In genomic region chr19:5547881-5548280, GRCh38 we compare ENCODE assay signal across 9 cellular contexts. TPM values are rescaled to one million over a fixed set of nuclear protein-coding genes. Genes with fewer than 3 reads are reported as not detected.
DNase-seq lines count a peak whose midpoint lies in the region; ATAC-seq and TF ChIP-seq lines count a peak whose summit lies in the region.
"Had no signal": no experiment of that assay in that cellular context is flagged by ENCODE, and none has a peak within 500 bp of the region (broad histone marks: within the 10 kb centered on the region; RNA-seq: fewer than 3 reads in every experiment).

No MANE protein-coding gene starts in this region.

- CTCF ChIA-PET in WTC11 (lab: Charles Lee) = interaction anchor here (0.6 to 4.3 kb wide), 28 partner anchors 9 to 577 kb away, joined by 3 to 33 read pairs (median 6); partner anchors contain the start of genes CATSPERD, LONP1, RPL36 and SAFB

- H3K9me3 Mint-ChIP-seq in WTC11 = no peaks in the 10 kb centered on the region
- H3K9me3 Mint-ChIP-seq in activated T-helper 1 cell treated with anti-CD3 and anti-CD28 coated beads, Interleukin-12 subunit alpha, Interleukin-12 subunit beta, Interleukin-2, Interleukin-4 antibody, amounts not matched to agents 30 ng/mL and 10 ng/mL and 1 ng/mL, durations not matched to agents 14 hours and 24 hours and 36 hours = no peaks in the 10 kb centered on the region

- peaks cover 12% of the 10 kb centered on the region for H3K4me1 Mint-ChIP-seq in WTC11
- no peaks in the 10 kb centered on the region for H3K4me1 Mint-ChIP-seq in activated T-helper 1 cell treated with anti-CD3 and anti-CD28 coated beads, Interleukin-12 subunit alpha, Interleukin-12 subunit beta, Interleukin-2, Interleukin-4 antibody, amounts not matched to agents 30 ng/mL and 10 ng/mL and 1 ng/mL, durations not matched to agents 14 hours and 24 hours and 36 hours (ENCODE audit: low read depth)

- DNase-seq in NOMO-1 treated with DMSO at 0.1 percent for 48 hours (lab: John Stamatoyannopoulos, UW; ENCODE audit: unreplicated experiment) (peak; percentile 13), NOMO-1 treated with dmso at 0.1 percent for 144 hours (lab: John Stamatoyannopoulos, UW; ENCODE audit: unreplicated experiment) (no peak), LNCaP clone FGC (ENCODE audit: low read depth) (no peak), WTC11 (ENCODE audit: low spot score) (peak; percentile 69), islet precursor cell (peak; percentile 75), occipital lobe (lab: John Stamatoyannopoulos, UW) (no peak)
- DNase-seq in activated T-helper 1 cell treated with anti-CD3 and anti-CD28 coated beads, Interleukin-12 subunit alpha, Interleukin-12 subunit beta, Interleukin-2, Interleukin-4 antibody, amounts not matched to agents 30 ng/mL and 10 ng/mL and 1 ng/mL, durations not matched to agents 14 hours and 24 hours and 36 hours (ENCODE audit: low spot score) = no peak

- POLR2A ChIA-PET in WTC11 (lab: Charles Lee) = no interaction called here

- no peaks in the 10 kb centered on the region for H3K36me3 Mint-ChIP-seq in WTC11
- H3K36me3 Mint-ChIP-seq in activated T-helper 1 cell treated with anti-CD3 and anti-CD28 coated beads, Interleukin-12 subunit alpha, Interleukin-12 subunit beta, Interleukin-2, Interleukin-4 antibody, amounts not matched to agents 30 ng/mL and 10 ng/mL and 1 ng/mL, durations not matched to agents 14 hours and 24 hours and 36 hours (ENCODE audit: low read depth) = no peaks in the 10 kb centered on the region

- ATAC-seq in WTC11 (peak; percentile 74), GM18861 (IDR thresholded peaks at IDR 0.05; ENCODE audit: unreplicated experiment) (no peak)

- peak; percentile 51 for TF ChIP-seq CTCF in LNCaP clone FGC (IDR thresholded peaks at IDR 0.05; ENCODE audit: control insufficient read depth, extremely low read depth, insufficient read depth)
- TF ChIP-seq CTCF in WTC11 (IDR thresholded peaks at IDR 0.05) = peak; percentile 36; the same call in 1 of the 2 replicates

- intact Hi-C loops in activated T-helper 1 cell treated with anti-CD3 and anti-CD28 coated beads, Interleukin-12 subunit alpha, Interleukin-12 subunit beta, Interleukin-2, Interleukin-4 antibody, amounts not matched to agents 30 ng/mL and 10 ng/mL and 1 ng/mL, durations not matched to agents 14 hours and 24 hours and 36 hours (cut with micrococcal nuclease) = no loop called here

- H3K4me3 ChIP-seq in LNCaP clone FGC (ENCODE audit: low read depth, low read length) = no peak overlapping the region
- H3K4me3 ChIP-seq: skin epidermis had no signal

- H3K4me3 Mint-ChIP-seq in WTC11 = no peak overlapping the region
- H3K4me3 Mint-ChIP-seq in activated T-helper 1 cell treated with anti-CD3 and anti-CD28 coated beads, Interleukin-12 subunit alpha, Interleukin-12 subunit beta, Interleukin-2, Interleukin-4 antibody, amounts not matched to agents 30 ng/mL and 10 ng/mL and 1 ng/mL, durations not matched to agents 14 hours and 24 hours and 36 hours = no peak overlapping the region

- H3K27ac Mint-ChIP-seq in WTC11 = peak overlapping the region; percentile 48; the same call in 1 of the 2 replicates
- no peak overlapping the region for H3K27ac Mint-ChIP-seq in activated T-helper 1 cell treated with anti-CD3 and anti-CD28 coated beads, Interleukin-12 subunit alpha, Interleukin-12 subunit beta, Interleukin-2, Interleukin-4 antibody, amounts not matched to agents 30 ng/mL and 10 ng/mL and 1 ng/mL, durations not matched to agents 14 hours and 24 hours and 36 hours

- H3K27me3 Mint-ChIP-seq in WTC11 (ENCODE audit: low read depth) = peaks cover 15% of the 10 kb centered on the region
- H3K27me3 Mint-ChIP-seq in activated T-helper 1 cell treated with anti-CD3 and anti-CD28 coated beads, Interleukin-12 subunit alpha, Interleukin-12 subunit beta, Interleukin-2, Interleukin-4 antibody, amounts not matched to agents 30 ng/mL and 10 ng/mL and 1 ng/mL, durations not matched to agents 14 hours and 24 hours and 36 hours (ENCODE audit: insufficient read depth) = no peaks in the 10 kb centered on the region

TF ChIP-seq in WTC11, 78 proteins besides CTCF, POLR2A, EP300 and RAD21:
- TF ChIP-seq ZNF423 (CRISPR knock-in tag; IDR thresholded peaks at IDR 0.05) (0 out of 2 replicates have a peak, but pooled peaks have one; percentile 8), CREB1 (CRISPR knock-in tag; IDR thresholded peaks at IDR 0.05) (no peak)

RNA-seq across cellular contexts. Expression of gene TINCR, which starts 19.9 kb away (rescaled TPM):
- 0.60 to 0.85 TPM (median 0.76 TPM) in 3 replicates for total RNA-seq in WTC11 (2021)
- 0.31 TPM for total RNA-seq in occipital lobe
- total RNA-seq in activated T-helper 1 cell treated with anti-CD3 and anti-CD28 coated beads, Interleukin-12 subunit alpha, Interleukin-12 subunit beta, Interleukin-2, Interleukin-4 antibody, amounts not matched to agents 30 ng/mL and 10 ng/mL and 1 ng/mL, durations not matched to agents 14 hours and 24 hours and 36 hours = 0.39 and 0.75 TPM in 2 replicates

Comparison
In these comparisons a context has a peak if more than half of its experiments do, and no peak if none do; other contexts are left out.
1. DNase-seq: peak in NOMO-1 treated with DMSO at 0.1 percent for 48 hours (single experiment), WTC11 (single experiment) and islet precursor cell (single experiment); none in NOMO-1 treated with dmso at 0.1 percent for 144 hours (single experiment), LNCaP clone FGC (single experiment), occipital lobe (single experiment) and activated T-helper 1 cell treated with anti-CD3 and anti-CD28 coated beads, Interleukin-12 subunit alpha, Interleukin-12 subunit beta, Interleukin-2, Interleukin-4 antibody, amounts not matched to agents 30 ng/mL and 10 ng/mL and 1 ng/mL, durations not matched to agents 14 hours and 24 hours and 36 hours (single experiment).